In genomic region chrX:131830400-131831184, GRCh38 we compare ENCODE assay signal across 1 cellular context.
TF ChIP-seq lines count a peak whose summit lies in the region.

No MANE protein-coding gene starts in this region.

TF ChIP-seq in K562, 482 proteins besides CTCF, POLR2A, EP300 and RAD21 (continued from another document and continues in another):
- TF ChIP-seq HOMEZ (CRISPR knock-in tag; IDR thresholded peaks at IDR 0.05) (no peak), NFXL1 (CRISPR knock-in tag; IDR thresholded peaks at IDR 0.05) (no peak), MAZ (CRISPR knock-in tag; conservative IDR thresholded peaks at IDR 0.05 in 1 of 2, IDR thresholded peaks at IDR 0.05 in 1 of 2) (peak in 1 of 2 experiments; percentile 89; a peak in 3 of 4 replicates), SLC30A9 (CRISPR knock-in tag; IDR thresholded peaks at IDR 0.05) (no peak), KLF10 (CRISPR knock-in tag; IDR thresholded peaks at IDR 0.05) (no peak), NKRF (IDR thresholded peaks at IDR 0.05; ENCODE audit: borderline replicate concordance) (peak; percentile 73; the same call in 1 of the 2 replicates), MYC (IDR thresholded peaks at IDR 0.05; ENCODE audit: low read depth, low read length) (peak; percentile 92), MYC (CRISPR knock-in tag; IDR thresholded peaks at IDR 0.05; ENCODE audit: borderline replicate concordance, low read depth) (no peak), NCOA6 (IDR thresholded peaks at IDR 0.05) (no peak), ZFX (CRISPR knock-in tag; IDR thresholded peaks at IDR 0.05) (peak; percentile 82), NR2C1 (IDR thresholded peaks at IDR 0.05) (no peak), NR2C1 (tag; IDR thresholded peaks at IDR 0.05) (0 out of 2 replicates have a peak, but pooled peaks have one; percentile 12), MYNN (IDR thresholded peaks at IDR 0.05) (peak; percentile 37; the same call in 1 of the 2 replicates), MYNN (CRISPR knock-in tag; IDR thresholded peaks at IDR 0.05) (no peak), ZNF146 (CRISPR knock-in tag; IDR thresholded peaks at IDR 0.05; ENCODE audit: unreplicated experiment) (no peak), ZNF589 (CRISPR knock-in tag; IDR thresholded peaks at IDR 0.05; ENCODE audit: low read depth) (0 out of 2 replicates have a peak, but pooled peaks have one; percentile 47), ADNP (tag; IDR thresholded peaks at IDR 0.05) (0 out of 2 replicates have a peak, but pooled peaks have one; percentile 28), ZBTB11 (CRISPR knock-in tag; IDR thresholded peaks at IDR 0.05) (peak in 1 of 3 experiments; percentile 81; a peak in 2 of 6 replicates), HMG20B (CRISPR knock-in tag; IDR thresholded peaks at IDR 0.05) (no peak), ZNF584 (CRISPR knock-in tag; IDR thresholded peaks at IDR 0.05; ENCODE audit: low read depth) (no peak), CTBP1 (IDR thresholded peaks at IDR 0.05; ENCODE audit: borderline replicate concordance) (peak; percentile 47; the same call in 1 of the 2 replicates), ZBTB5 (IDR thresholded peaks at IDR 0.05) (no peak), U2AF1 (optimal IDR thresholded peaks at IDR 0.05; ENCODE audit: low read depth, low read length) (no peak), PCBP2 (IDR thresholded peaks at IDR 0.05; ENCODE audit: low read depth, low read length, poor library complexity, severe bottlenecking) (no peak), NRF1 (conservative IDR thresholded peaks at IDR 0.05 in 1 of 2, IDR thresholded peaks at IDR 0.05 in 1 of 2) (peak in 1 of 2 experiments; percentile 26; a peak in 1 of 4 replicates), ZNF431 (CRISPR knock-in tag; IDR thresholded peaks at IDR 0.05) (no peak), BHLHE40 (IDR thresholded peaks at IDR 0.05; ENCODE audit: low read length) (0 out of 2 replicates have a peak, but pooled peaks have one; percentile 6), BRD9 (IDR thresholded peaks at IDR 0.05; ENCODE audit: low read depth, partially characterized antibody) (peak; percentile 89), KAT7 (CRISPR knock-in tag; IDR thresholded peaks at IDR 0.05; ENCODE audit: borderline replicate concordance) (no peak), WHSC1 (IDR thresholded peaks at IDR 0.05; ENCODE audit: low read length) (no peak), SETDB1 (IDR thresholded peaks at IDR 0.05; ENCODE audit: low read length) (no peak), FOXK2 (conservative IDR thresholded peaks at IDR 0.05 in 1 of 2, IDR thresholded peaks at IDR 0.05 in 1 of 2; ENCODE audit: low read depth in 2 of 2) (peak in 1 of 2 experiments; percentile 80; a peak in 2 of 4 replicates), ZNF316 (IDR thresholded peaks at IDR 0.05) (peak; percentile 58), FOXK1 (CRISPR knock-in tag; IDR thresholded peaks at IDR 0.05; ENCODE audit: borderline replicate concordance) (no peak), TRIM24 (IDR thresholded peaks at IDR 0.05) (no peak), HOXB6 (CRISPR knock-in tag; IDR thresholded peaks at IDR 0.05; ENCODE audit: borderline replicate concordance) (no peak), L3MBTL2 (IDR thresholded peaks at IDR 0.05) (peak; percentile 94), NFIC (IDR thresholded peaks at IDR 0.05) (peak; percentile 29; the same call in 1 of the 2 replicates), ARHGAP35 (IDR thresholded peaks at IDR 0.05; ENCODE audit: partially characterized antibody) (no peak), SRF (CRISPR knock-in tag; IDR thresholded peaks at IDR 0.05) (no peak), MEF2D (tag; conservative IDR thresholded peaks at IDR 0.05; ENCODE audit: low read depth) (no peak), PRMT5 (CRISPR knock-in tag; IDR thresholded peaks at IDR 0.05) (no peak), SRSF1 (IDR thresholded peaks at IDR 0.05; ENCODE audit: low read depth, low read length) (no peak)
- TF ChIP-seq, protein P1, sequence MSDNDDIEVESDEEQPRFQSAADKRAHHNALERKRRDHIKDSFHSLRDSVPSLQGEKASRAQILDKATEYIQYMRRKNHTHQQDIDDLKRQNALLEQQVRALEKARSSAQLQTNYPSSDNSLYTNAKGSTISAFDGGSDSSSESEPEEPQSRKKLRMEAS (CRISPR knock-in tag; IDR thresholded peaks at IDR 0.05), result peak; percentile 94
- TF ChIP-seq, protein P2, sequence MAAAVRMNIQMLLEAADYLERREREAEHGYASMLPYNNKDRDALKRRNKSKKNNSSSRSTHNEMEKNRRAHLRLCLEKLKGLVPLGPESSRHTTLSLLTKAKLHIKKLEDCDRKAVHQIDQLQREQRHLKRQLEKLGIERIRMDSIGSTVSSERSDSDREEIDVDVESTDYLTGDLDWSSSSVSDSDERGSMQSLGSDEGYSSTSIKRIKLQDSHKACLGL (CRISPR knock-in tag; IDR thresholded peaks at IDR 0.05; ENCODE audit: borderline replicate concordance, poor library complexity, severe bottlenecking), result no peak
- TF ChIP-seq, protein P3, sequence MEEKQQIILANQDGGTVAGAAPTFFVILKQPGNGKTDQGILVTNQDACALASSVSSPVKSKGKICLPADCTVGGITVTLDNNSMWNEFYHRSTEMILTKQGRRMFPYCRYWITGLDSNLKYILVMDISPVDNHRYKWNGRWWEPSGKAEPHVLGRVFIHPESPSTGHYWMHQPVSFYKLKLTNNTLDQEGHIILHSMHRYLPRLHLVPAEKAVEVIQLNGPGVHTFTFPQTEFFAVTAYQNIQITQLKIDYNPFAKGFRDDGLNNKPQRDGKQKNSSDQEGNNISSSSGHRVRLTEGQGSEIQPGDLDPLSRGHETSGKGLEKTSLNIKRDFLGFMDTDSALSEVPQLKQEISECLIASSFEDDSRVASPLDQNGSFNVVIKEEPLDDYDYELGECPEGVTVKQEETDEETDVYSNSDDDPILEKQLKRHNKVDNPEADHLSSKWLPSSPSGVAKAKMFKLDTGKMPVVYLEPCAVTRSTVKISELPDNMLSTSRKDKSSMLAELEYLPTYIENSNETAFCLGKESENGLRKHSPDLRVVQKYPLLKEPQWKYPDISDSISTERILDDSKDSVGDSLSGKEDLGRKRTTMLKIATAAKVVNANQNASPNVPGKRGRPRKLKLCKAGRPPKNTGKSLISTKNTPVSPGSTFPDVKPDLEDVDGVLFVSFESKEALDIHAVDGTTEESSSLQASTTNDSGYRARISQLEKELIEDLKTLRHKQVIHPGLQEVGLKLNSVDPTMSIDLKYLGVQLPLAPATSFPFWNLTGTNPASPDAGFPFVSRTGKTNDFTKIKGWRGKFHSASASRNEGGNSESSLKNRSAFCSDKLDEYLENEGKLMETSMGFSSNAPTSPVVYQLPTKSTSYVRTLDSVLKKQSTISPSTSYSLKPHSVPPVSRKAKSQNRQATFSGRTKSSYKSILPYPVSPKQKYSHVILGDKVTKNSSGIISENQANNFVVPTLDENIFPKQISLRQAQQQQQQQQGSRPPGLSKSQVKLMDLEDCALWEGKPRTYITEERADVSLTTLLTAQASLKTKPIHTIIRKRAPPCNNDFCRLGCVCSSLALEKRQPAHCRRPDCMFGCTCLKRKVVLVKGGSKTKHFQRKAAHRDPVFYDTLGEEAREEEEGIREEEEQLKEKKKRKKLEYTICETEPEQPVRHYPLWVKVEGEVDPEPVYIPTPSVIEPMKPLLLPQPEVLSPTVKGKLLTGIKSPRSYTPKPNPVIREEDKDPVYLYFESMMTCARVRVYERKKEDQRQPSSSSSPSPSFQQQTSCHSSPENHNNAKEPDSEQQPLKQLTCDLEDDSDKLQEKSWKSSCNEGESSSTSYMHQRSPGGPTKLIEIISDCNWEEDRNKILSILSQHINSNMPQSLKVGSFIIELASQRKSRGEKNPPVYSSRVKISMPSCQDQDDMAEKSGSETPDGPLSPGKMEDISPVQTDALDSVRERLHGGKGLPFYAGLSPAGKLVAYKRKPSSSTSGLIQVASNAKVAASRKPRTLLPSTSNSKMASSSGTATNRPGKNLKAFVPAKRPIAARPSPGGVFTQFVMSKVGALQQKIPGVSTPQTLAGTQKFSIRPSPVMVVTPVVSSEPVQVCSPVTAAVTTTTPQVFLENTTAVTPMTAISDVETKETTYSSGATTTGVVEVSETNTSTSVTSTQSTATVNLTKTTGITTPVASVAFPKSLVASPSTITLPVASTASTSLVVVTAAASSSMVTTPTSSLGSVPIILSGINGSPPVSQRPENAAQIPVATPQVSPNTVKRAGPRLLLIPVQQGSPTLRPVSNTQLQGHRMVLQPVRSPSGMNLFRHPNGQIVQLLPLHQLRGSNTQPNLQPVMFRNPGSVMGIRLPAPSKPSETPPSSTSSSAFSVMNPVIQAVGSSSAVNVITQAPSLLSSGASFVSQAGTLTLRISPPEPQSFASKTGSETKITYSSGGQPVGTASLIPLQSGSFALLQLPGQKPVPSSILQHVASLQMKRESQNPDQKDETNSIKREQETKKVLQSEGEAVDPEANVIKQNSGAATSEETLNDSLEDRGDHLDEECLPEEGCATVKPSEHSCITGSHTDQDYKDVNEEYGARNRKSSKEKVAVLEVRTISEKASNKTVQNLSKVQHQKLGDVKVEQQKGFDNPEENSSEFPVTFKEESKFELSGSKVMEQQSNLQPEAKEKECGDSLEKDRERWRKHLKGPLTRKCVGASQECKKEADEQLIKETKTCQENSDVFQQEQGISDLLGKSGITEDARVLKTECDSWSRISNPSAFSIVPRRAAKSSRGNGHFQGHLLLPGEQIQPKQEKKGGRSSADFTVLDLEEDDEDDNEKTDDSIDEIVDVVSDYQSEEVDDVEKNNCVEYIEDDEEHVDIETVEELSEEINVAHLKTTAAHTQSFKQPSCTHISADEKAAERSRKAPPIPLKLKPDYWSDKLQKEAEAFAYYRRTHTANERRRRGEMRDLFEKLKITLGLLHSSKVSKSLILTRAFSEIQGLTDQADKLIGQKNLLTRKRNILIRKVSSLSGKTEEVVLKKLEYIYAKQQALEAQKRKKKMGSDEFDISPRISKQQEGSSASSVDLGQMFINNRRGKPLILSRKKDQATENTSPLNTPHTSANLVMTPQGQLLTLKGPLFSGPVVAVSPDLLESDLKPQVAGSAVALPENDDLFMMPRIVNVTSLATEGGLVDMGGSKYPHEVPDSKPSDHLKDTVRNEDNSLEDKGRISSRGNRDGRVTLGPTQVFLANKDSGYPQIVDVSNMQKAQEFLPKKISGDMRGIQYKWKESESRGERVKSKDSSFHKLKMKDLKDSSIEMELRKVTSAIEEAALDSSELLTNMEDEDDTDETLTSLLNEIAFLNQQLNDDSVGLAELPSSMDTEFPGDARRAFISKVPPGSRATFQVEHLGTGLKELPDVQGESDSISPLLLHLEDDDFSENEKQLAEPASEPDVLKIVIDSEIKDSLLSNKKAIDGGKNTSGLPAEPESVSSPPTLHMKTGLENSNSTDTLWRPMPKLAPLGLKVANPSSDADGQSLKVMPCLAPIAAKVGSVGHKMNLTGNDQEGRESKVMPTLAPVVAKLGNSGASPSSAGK (IDR thresholded peaks at IDR 0.05), result peak; percentile 90
